ENCODE assay signal across 8 cellular contexts in genomic region chr2:199955339-199956061, GRCh38. TPM values are rescaled to one million over a fixed set of nuclear protein-coding genes. Genes with fewer than 3 reads are reported as not detected.
DNase-seq lines count a peak whose midpoint lies in the region; ATAC-seq and TF ChIP-seq lines count a peak whose summit lies in the region.

Gene MAIP1 (plus strand): TSS chr2:199955582. CDS start chr2:199955799, 217 bp downstream.
A gene with protein sequence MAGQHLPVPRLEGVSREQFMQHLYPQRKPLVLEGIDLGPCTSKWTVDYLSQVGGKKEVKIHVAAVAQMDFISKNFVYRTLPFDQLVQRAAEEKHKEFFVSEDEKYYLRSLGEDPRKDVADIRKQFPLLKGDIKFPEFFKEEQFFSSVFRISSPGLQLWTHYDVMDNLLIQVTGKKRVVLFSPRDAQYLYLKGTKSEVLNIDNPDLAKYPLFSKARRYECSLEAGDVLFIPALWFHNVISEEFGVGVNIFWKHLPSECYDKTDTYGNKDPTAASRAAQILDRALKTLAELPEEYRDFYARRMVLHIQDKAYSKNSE (minus strand): TSS chr2:199955491. CDS start chr2:199955470, 21 bp downstream.

- TF ChIP-seq CTCF in kidney epithelial cell (IDR thresholded peaks at IDR 0.05; ENCODE audit: insufficient read depth, low read length, poor library complexity, severe bottlenecking) = peak; percentile 27

- no peaks in the 10 kb centered on the region for H3K27me3 ChIP-seq in kidney epithelial cell (ENCODE audit: control insufficient read depth, insufficient read depth, low read length)

- H3K4me3 ChIP-seq in kidney epithelial cell (ENCODE audit: low read depth, low read length) = peak within 1 kb of the TSS; percentile 89

- peak; percentile 80 for ATAC-seq in HG03378 (IDR thresholded peaks at IDR 0.05; ENCODE audit: unreplicated experiment)

- DNase-seq in Ammon's horn (ENCODE audit: low spot score) = peak; percentile 92
- peak; percentile 77 for DNase-seq in NCI-H510A (lab: John Stamatoyannopoulos, UW)
- DNase-seq in activated CD4-positive, alpha-beta T cell treated with anti-CD3 and anti-CD28 coated beads for 1 hour = peak; percentile 66
- peak; percentile 84 for DNase-seq in cerebellum (ENCODE audit: low spot score)
- DNase-seq in kidney epithelial cell (ENCODE audit: low read depth) = no peak
- peak; percentile 59 to 64 for DNase-seq in stimulated activated CD4-positive, alpha-beta T cell treated with anti-CD3 and anti-CD28 coated beads, Interleukin-15, amount 100 ng/mL, for 48 hours (ENCODE audit: low read depth in 2 of 2)

- peak; percentile 91 for TF ChIP-seq POLR2A in GM19099 (IDR thresholded peaks at IDR 0.05; ENCODE audit: extremely low read depth, insufficient read length, low read depth)

- no peaks in the 10 kb centered on the region for H3K36me3 ChIP-seq in kidney epithelial cell (ENCODE audit: control insufficient read depth, insufficient read depth, low read length)

RNA-seq across cellular contexts. Expression of gene MAIP1, which starts in this region (rescaled TPM):
- 18.3 TPM for total RNA-seq in cerebellum
- total RNA-seq in kidney epithelial cell = 27.0 and 29.5 TPM in 2 replicates

RNA-seq across cellular contexts. Expression of the second gene that starts in this region (rescaled TPM):
- 19.4 TPM for total RNA-seq in cerebellum
- total RNA-seq in kidney epithelial cell = 7.3 and 9.0 TPM in 2 replicates
